Comparison of ENCODE assay signal across 8 cellular contexts in genomic region chr16:30377812-30378235, GRCh38. TPM values are rescaled to one million over a fixed set of nuclear protein-coding genes. Genes with fewer than 3 reads are reported as not detected.
DNase-seq lines count a peak whose midpoint lies in the region; ATAC-seq, FAIRE-seq and TF ChIP-seq lines count a peak whose summit lies in the region.

No MANE protein-coding gene starts in this region.

- TF ChIP-seq RAD21 in GM12878 (IDR thresholded peaks at IDR 0.05; ENCODE audit: insufficient read depth, low read depth, low read length): no peak

- CTCF ChIA-PET in GM12878 (lab: Yijun Ruan, JAX): interaction anchor here (0.8 to 1.6 kb wide), 3 partner anchors 18 to 220 kb away, joined by 3 read pairs; no protein-coding TSS in a partner anchor

- POLR2A ChIA-PET in GM12878 (lab: Charles Lee): interaction anchor here (0.5 to 1.5 kb wide), 6 partner anchors 9 to 286 kb away, joined by 3 to 4 read pairs (median 3); partner anchors contain the start of genes PRR14 and TBX6

- TF ChIP-seq EP300 in GM12878 (IDR thresholded peaks at IDR 0.05; ENCODE audit: borderline replicate concordance in 1 of 2, control insufficient read depth in 1 of 2, low read depth in 2 of 2, low read length in 2 of 2) (0 out of 4 replicates have a peak, but pooled peaks of 1 of the 2 experiments have one; percentile 5), sigmoid colon (IDR thresholded peaks at IDR 0.05) (peak in 1 of 4 donors; percentile 36)

- FAIRE-seq in GM12892 (lab: Jason Lieb, UNC) (no peak), GM12878 (lab: Jason Lieb, UNC) (peak; percentile 83)

- H3K27me3 ChIP-seq in GM12878 (replicated peaks in 1 of 2; ENCODE audit: control insufficient read depth in 2 of 2, insufficient read depth in 2 of 2, low read length in 1 of 2) (no peaks in the 10 kb centered on the region), iPS DF 6.9 (ENCODE audit: control insufficient read depth, insufficient read depth, low read length) (no peaks in the 10 kb centered on the region), sigmoid colon (no peaks in the 10 kb centered on the region)

- SMC1A ChIA-PET in GM12878 (lab: Charles Lee; ENCODE audit: uncharacterized antibody, unreplicated experiment): interaction anchor here (0.6 to 1.3 kb wide), 2 partner anchors 24 to 52 kb away, joined by 3 read pairs; partner anchors contain the start of gene DCTPP1

- no peaks in the 10 kb centered on the region for H3K9me3 ChIP-seq in GM12878 (replicated peaks; ENCODE audit: control insufficient read depth, insufficient read depth, low read length)
- H3K9me3 ChIP-seq in iPS DF 6.9 (ENCODE audit: control insufficient read depth, insufficient read depth, low read length): no peaks in the 10 kb centered on the region
- no peaks in the 10 kb centered on the region for H3K9me3 ChIP-seq in sigmoid colon

- peak overlapping the region; percentile 92 for H3K4me2 ChIP-seq in GM12878 (ENCODE audit: control insufficient read depth, insufficient read depth)

- H2AFZ ChIP-seq in GM12878 (ENCODE audit: control insufficient read depth, low read depth, low read length): peak overlapping the region; percentile 62

- H3K36me3 ChIP-seq in GM12878 (ENCODE audit: control insufficient read depth in 2 of 2, insufficient read depth in 2 of 2, low read length in 1 of 2) (peaks cover 0 to 4% of the 10 kb centered on the region in 2 experiments; a peak in 2 of 4 replicates), iPS DF 6.9 (ENCODE audit: control insufficient read depth, insufficient read depth, low read length) (no peaks in the 10 kb centered on the region), sigmoid colon (no peaks in the 10 kb centered on the region)

- in situ Hi-C loops in GM12878 (cut with MboI): no loop called here

- DNase-seq in GM12892 (ENCODE audit: insufficient read length) (peak; percentile 80), NCI-H1694 treated with DMSO at 0.1 percent for 48 hours (lab: John Stamatoyannopoulos, UW) (peak; percentile 73), T1000 (lab: John Stamatoyannopoulos, UW) (peak; percentile 76), GM12878 (ENCODE audit: low read depth, low spot score) (peak; percentile 55), iPS DF 6.9 (ENCODE audit: low read depth, low spot score) (no peak), sigmoid colon (peak; percentile 98), DMS 273 (lab: John Stamatoyannopoulos, UW; ENCODE audit: unreplicated experiment) (no peak)

- no TSS peak for BruUV-seq in GM12878 (replicated peaks; lab: Mats Ljungman, UMichigan)

- H3K27ac ChIP-seq in GM12878 (ENCODE audit: control insufficient read depth, insufficient read depth): peak overlapping the region; percentile 97
- H3K27ac ChIP-seq in iPS DF 6.9 (ENCODE audit: low read length): no peak overlapping the region
- H3K27ac ChIP-seq in sigmoid colon: peak overlapping the region; percentile 96 to 100 (median 98)

- no peaks in the 10 kb centered on the region for H4K20me1 ChIP-seq in GM12878 (ENCODE audit: control insufficient read depth, insufficient read depth)

- 1% methylated on average over 36 of the region's 39 CpGs for WGBS in GM12878 (ENCODE audit: insufficient coverage, insufficient replicate concordance, low lambda C conversion rate, missing lambda C conversion rate)
- no CpG with 5 or more reads among the region's 39 CpGs for WGBS in iPS DF 6.9 (ENCODE audit: insufficient coverage, insufficient read length)
- 0% methylated on average over 39 of the region's 39 CpGs for WGBS in sigmoid colon, 2 donors

- ATAC-seq in HG02852 (IDR thresholded peaks at IDR 0.05; ENCODE audit: unreplicated experiment): peak; percentile 41
- ATAC-seq in GM12878: peak; percentile 60

- RAD21 ChIA-PET in GM12878 (lab: Charles Lee; ENCODE audit: unreplicated experiment): interaction anchor here (1.1 to 1.6 kb wide), 3 partner anchors 32 to 52 kb away, joined by 3 read pairs; partner anchors contain the start of gene DCTPP1

- peaks cover 25% of the 10 kb centered on the region for H3K4me1 ChIP-seq in GM12878 (ENCODE audit: control insufficient read depth, insufficient read depth, low read length)
- no peaks in the 10 kb centered on the region for H3K4me1 ChIP-seq in iPS DF 6.9 (ENCODE audit: control insufficient read depth, insufficient read depth, low read length)
- peaks cover 0 to 23% (median 20%) of the 10 kb centered on the region in 4 donors for H3K4me1 ChIP-seq in sigmoid colon

- H3K9ac ChIP-seq in GM12878 (ENCODE audit: control insufficient read depth, insufficient read depth, low read length): peak overlapping the region; percentile 85

- TF ChIP-seq CTCF in GM12878 (IDR thresholded peaks at IDR 0.05 in 2 of 3, conservative IDR thresholded peaks at IDR 0.05 in 1 of 3; ENCODE audit: control insufficient read depth in 2 of 3, extremely low read depth in 1 of 3, insufficient read depth in 1 of 3, low read depth in 3 of 3, low read length in 3 of 3): no peak
- TF ChIP-seq CTCF in sigmoid colon (IDR thresholded peaks at IDR 0.05): no peak

- H3K79me2 ChIP-seq in GM12878 (ENCODE audit: control insufficient read depth, insufficient read depth, low read length): peaks cover 27% of the 10 kb centered on the region

- H3K4me3 ChIP-seq in GM12878 (peak overlapping the region; percentile 80), iPS DF 6.9 (ENCODE audit: low read length) (peak overlapping the region; percentile 22; the same call in 1 of the 2 replicates), sigmoid colon (peak overlapping the region; percentile 37 to 80 (median 73))

- TF ChIP-seq POLR2A in GM12892 (IDR thresholded peaks at IDR 0.05; ENCODE audit: low read depth, low read length) (peak; percentile 64; the same call in 1 of the 2 replicates), GM12878 (IDR thresholded peaks at IDR 0.05; ENCODE audit: low read depth, low read length) (peak; percentile 52), sigmoid colon (IDR thresholded peaks at IDR 0.05) (peak; percentile 65 to 82)

- intact Hi-C loops in GM12878 (cut with micrococcal nuclease; ENCODE audit: unreplicated experiment) (no loop called here), sigmoid colon (cut with DNase I) (loop anchor here (2.0 to 10.0 kb wide), 2 partner anchors 17 to 283 kb away; partner anchors contain the start of genes TBX6, YPEL3 and ZNF48)

RNA-seq across cellular contexts. Expression of gene MYL11, which starts 3.2 kb away (rescaled TPM):
- not detected for polyA plus RNA-seq in GM12892 (2012; ENCODE audit: missing spikeins)
- total RNA-seq in GM12878 (2013; cell fraction: nucleolus; rRNA removed): not detected in 2 replicates
- total RNA-seq in GM12878 (2014; rRNA removed) (not detected in 2 replicates), GM12878 (2014; rRNA removed; fragmentation: Illumina TruSeq; extraction: Trizol) (not detected in 2 replicates), GM12878 (2021) (not detected in 2 replicates), sigmoid colon (not detected)
- not detected for polyA plus RNA-seq in GM12878 (2011; ENCODE audit: low read depth)
- polyA plus RNA-seq in GM12878 (2011; rRNA removed) (0.61 TPM in 1 of 2 replicates, not detected in the other), GM12878 (2014; fragmentation: Illumina TruSeq; extraction: Trizol) (1.2 TPM in 1 of 2 replicates, not detected in the other), GM12878 (2014; fragmentation: Nextera tagmentation; extraction: Ambion mirVana) (under 1 TPM in 1 of 2 experiments, not detected in 1; 0.79 TPM), GM12878 (2014; rRNA removed) (0.19 and 2.5 TPM in 2 replicates), GM12878 (2016; fragmentation: Nextera tagmentation; extraction: Ambion mirVana) (under 1 TPM in 1 of 2 experiments, not detected in 1; 0.33 TPM), sigmoid colon (not detected)
- polyA plus RNA-seq in GM12878 (2011; cell fraction: cytosol; rRNA removed): 0.50 TPM in 1 of 2 replicates, not detected in the other
- not detected in 2 replicates for polyA plus RNA-seq in GM12878 (2011; cell fraction: nucleus; rRNA removed)
- polyA plus RNA-seq in GM12878 (2012): 0.96 TPM in 1 of 2 replicates, not detected in the other
- polyA minus RNA-seq in GM12878 (2011; rRNA and poly(A)+ RNA removed): not detected in 2 replicates
- polyA minus RNA-seq in GM12878 (2011; cell fraction: cytosol; rRNA and poly(A)+ RNA removed): not detected in 2 replicates
- polyA minus RNA-seq in GM12878 (2011; cell fraction: nucleus; rRNA and poly(A)+ RNA removed): not detected in 2 replicates

RNA-seq across cellular contexts. Expression of gene SEPTIN1, which starts 4.5 kb away (rescaled TPM):
- 70.7 TPM for polyA plus RNA-seq in GM12892 (2012; ENCODE audit: missing spikeins)
- total RNA-seq in GM12878 (2013; cell fraction: nucleolus; rRNA removed): 58.7 and 62.2 TPM in 2 replicates
- total RNA-seq in GM12878 (2014; rRNA removed) (85.4 and 89.7 TPM in 2 replicates), GM12878 (2014; rRNA removed; fragmentation: Illumina TruSeq; extraction: Trizol) (47.7 and 52.6 TPM in 2 replicates), GM12878 (2021) (124 and 125 TPM in 2 replicates), sigmoid colon (1 to 10 TPM in 3 of 4 donors, under 1 TPM in 1; 0.82 to 5.8 (median 1.9) TPM)
- polyA plus RNA-seq in GM12878 (2011; ENCODE audit: low read depth): 39.5 TPM
- polyA plus RNA-seq in GM12878 (2011; rRNA removed) (42.5 and 62.5 TPM in 2 replicates), GM12878 (2014; fragmentation: Illumina TruSeq; extraction: Trizol) (85.0 and 130 TPM in 2 replicates), GM12878 (2014; fragmentation: Nextera tagmentation; extraction: Ambion mirVana) (10 to 100 TPM in 1 of 2 experiments, 1 to 10 TPM in 1; 2.8 to 16.0 TPM), GM12878 (2014; rRNA removed) (98.4 and 124 TPM in 2 replicates), GM12878 (2016; fragmentation: Nextera tagmentation; extraction: Ambion mirVana) (100 to 1,000 TPM; 147 to 153 TPM), sigmoid colon (10 to 100 TPM in 1 of 3 donors, 1 to 10 TPM in 2; 1.2 to 46.6 (median 2.4) TPM)
- polyA plus RNA-seq in GM12878 (2011; cell fraction: cytosol; rRNA removed): 104 and 113 TPM in 2 replicates
- polyA plus RNA-seq in GM12878 (2011; cell fraction: nucleus; rRNA removed): 234 and 279 TPM in 2 replicates
- polyA plus RNA-seq in GM12878 (2012): 90.6 and 97.1 TPM in 2 replicates
- 45.6 and 80.6 TPM in 2 replicates for polyA minus RNA-seq in GM12878 (2011; rRNA and poly(A)+ RNA removed)
- 16.0 and 19.1 TPM in 2 replicates for polyA minus RNA-seq in GM12878 (2011; cell fraction: cytosol; rRNA and poly(A)+ RNA removed)
- 27.7 and 42.4 TPM in 2 replicates for polyA minus RNA-seq in GM12878 (2011; cell fraction: nucleus; rRNA and poly(A)+ RNA removed)

RNA-seq across cellular contexts. Expression of gene TBC1D10B, which starts 7.5 kb away (rescaled TPM):
- polyA plus RNA-seq in GM12892 (2012; ENCODE audit: missing spikeins): 12.4 TPM
- 28.6 and 35.9 TPM in 2 replicates for total RNA-seq in GM12878 (2013; cell fraction: nucleolus; rRNA removed)
- 19.5 and 25.5 TPM in 2 replicates for total RNA-seq in GM12878 (2014; rRNA removed)
- 11.5 TPM in 2 replicates for total RNA-seq in GM12878 (2014; rRNA removed; fragmentation: Illumina TruSeq; extraction: Trizol)
- total RNA-seq in GM12878 (2021): 44.0 and 51.2 TPM in 2 replicates
- polyA plus RNA-seq in GM12878 (2011; ENCODE audit: low read depth): 10.4 TPM
- 6.4 and 11.4 TPM in 2 replicates for polyA plus RNA-seq in GM12878 (2011; rRNA removed)
- 26.7 and 26.8 TPM in 2 replicates for polyA plus RNA-seq in GM12878 (2011; cell fraction: cytosol; rRNA removed)
- 32.0 and 43.5 TPM in 2 replicates for polyA plus RNA-seq in GM12878 (2011; cell fraction: nucleus; rRNA removed)
- polyA plus RNA-seq in GM12878 (2012): 22.9 and 23.4 TPM in 2 replicates
- 15.7 and 19.0 TPM in 2 replicates for polyA plus RNA-seq in GM12878 (2014; fragmentation: Illumina TruSeq; extraction: Trizol)
- polyA plus RNA-seq in GM12878 (2014; fragmentation: Nextera tagmentation; extraction: Ambion mirVana): 1 to 10 TPM; 2.2 to 4.4 TPM
- 26.2 and 30.7 TPM in 2 replicates for polyA plus RNA-seq in GM12878 (2014; rRNA removed)
- 10 to 100 TPM in 1 of 2 experiments, 1 to 10 TPM in 1; 6.9 to 11.6 TPM for polyA plus RNA-seq in GM12878 (2016; fragmentation: Nextera tagmentation; extraction: Ambion mirVana)
- polyA minus RNA-seq in GM12878 (2011; rRNA and poly(A)+ RNA removed): 18.4 and 31.1 TPM in 2 replicates
- polyA minus RNA-seq in GM12878 (2011; cell fraction: cytosol; rRNA and poly(A)+ RNA removed): 17.8 and 19.3 TPM in 2 replicates
- polyA minus RNA-seq in GM12878 (2011; cell fraction: nucleus; rRNA and poly(A)+ RNA removed): 7.6 and 18.6 TPM in 2 replicates
- total RNA-seq in sigmoid colon: 10 to 100 TPM; 14.5 to 25.2 (median 19.2) TPM
- 10 to 100 TPM; 24.6 to 38.3 (median 25.0) TPM for polyA plus RNA-seq in sigmoid colon

RNA-seq across cellular contexts. Expression of gene ZNF48, which starts 17.4 kb away (rescaled TPM):
- 3.1 TPM for polyA plus RNA-seq in GM12892 (2012; ENCODE audit: missing spikeins)
- 11.9 and 12.6 TPM in 2 replicates for total RNA-seq in GM12878 (2013; cell fraction: nucleolus; rRNA removed)
- total RNA-seq in GM12878 (2014; rRNA removed) (10.5 and 10.6 TPM in 2 replicates), GM12878 (2014; rRNA removed; fragmentation: Illumina TruSeq; extraction: Trizol) (6.4 and 6.6 TPM in 2 replicates), GM12878 (2021) (11.1 and 12.0 TPM in 2 replicates), sigmoid colon (10 to 100 TPM in 3 of 4 donors, 1 to 10 TPM in 1; 8.1 to 12.8 (median 11.4) TPM)
- polyA plus RNA-seq in GM12878 (2011; ENCODE audit: low read depth): 2.0 TPM
- polyA plus RNA-seq in GM12878 (2011; rRNA removed) (3.2 and 4.0 TPM in 2 replicates), GM12878 (2014; fragmentation: Illumina TruSeq; extraction: Trizol) (1.3 and 4.5 TPM in 2 replicates), GM12878 (2014; fragmentation: Nextera tagmentation; extraction: Ambion mirVana) (1 to 10 TPM in 1 of 2 experiments, under 1 TPM in 1; 0.14 to 1.0 TPM), GM12878 (2014; rRNA removed) (7.0 and 8.6 TPM in 2 replicates), GM12878 (2016; fragmentation: Nextera tagmentation; extraction: Ambion mirVana) (1 to 10 TPM in 1 of 2 experiments, under 1 TPM in 1; 0.88 to 1.2 TPM), sigmoid colon (1 to 10 TPM; 2.4 to 5.9 (median 2.8) TPM)
- polyA plus RNA-seq in GM12878 (2011; cell fraction: cytosol; rRNA removed): 5.7 and 5.9 TPM in 2 replicates
- polyA plus RNA-seq in GM12878 (2011; cell fraction: nucleus; rRNA removed): 7.3 and 8.5 TPM in 2 replicates
- polyA plus RNA-seq in GM12878 (2012): 3.8 and 4.6 TPM in 2 replicates
- 5.3 and 8.5 TPM in 2 replicates for polyA minus RNA-seq in GM12878 (2011; rRNA and poly(A)+ RNA removed)
- 2.8 and 3.8 TPM in 2 replicates for polyA minus RNA-seq in GM12878 (2011; cell fraction: cytosol; rRNA and poly(A)+ RNA removed)
- polyA minus RNA-seq in GM12878 (2011; cell fraction: nucleus; rRNA and poly(A)+ RNA removed): 4.7 and 6.3 TPM in 2 replicates

RNA-seq across cellular contexts. Expression of gene CD2BP2, which starts 22.7 kb away (rescaled TPM):
- polyA plus RNA-seq in GM12892 (2012; ENCODE audit: missing spikeins): 28.0 TPM
- total RNA-seq in GM12878 (2013; cell fraction: nucleolus; rRNA removed): 26.2 and 26.6 TPM in 2 replicates
- 25.1 and 27.9 TPM in 2 replicates for total RNA-seq in GM12878 (2014; rRNA removed)
- 26.5 and 29.3 TPM in 2 replicates for total RNA-seq in GM12878 (2014; rRNA removed; fragmentation: Illumina TruSeq; extraction: Trizol)
- 47.9 and 52.8 TPM in 2 replicates for total RNA-seq in GM12878 (2021)
- polyA plus RNA-seq in GM12878 (2011; ENCODE audit: low read depth): 12.0 TPM
- polyA plus RNA-seq in GM12878 (2011; rRNA removed): 36.7 and 46.6 TPM in 2 replicates
- 35.0 and 46.2 TPM in 2 replicates for polyA plus RNA-seq in GM12878 (2011; cell fraction: cytosol; rRNA removed)
- polyA plus RNA-seq in GM12878 (2011; cell fraction: nucleus; rRNA removed): 87.1 and 99.3 TPM in 2 replicates
- 27.1 and 34.5 TPM in 2 replicates for polyA plus RNA-seq in GM12878 (2012)
- polyA plus RNA-seq in GM12878 (2014; fragmentation: Illumina TruSeq; extraction: Trizol): 26.8 and 33.3 TPM in 2 replicates
- polyA plus RNA-seq in GM12878 (2014; fragmentation: Nextera tagmentation; extraction: Ambion mirVana): 1 to 10 TPM; 3.3 to 5.5 TPM
- 34.3 and 35.8 TPM in 2 replicates for polyA plus RNA-seq in GM12878 (2014; rRNA removed)
- polyA plus RNA-seq in GM12878 (2016; fragmentation: Nextera tagmentation; extraction: Ambion mirVana): 10 to 100 TPM; 44.5 to 46.0 TPM
- 12.2 and 21.0 TPM in 2 replicates for polyA minus RNA-seq in GM12878 (2011; rRNA and poly(A)+ RNA removed)
- polyA minus RNA-seq in GM12878 (2011; cell fraction: cytosol; rRNA and poly(A)+ RNA removed): 6.5 and 8.0 TPM in 2 replicates
- 13.1 and 20.2 TPM in 2 replicates for polyA minus RNA-seq in GM12878 (2011; cell fraction: nucleus; rRNA and poly(A)+ RNA removed)
- total RNA-seq in sigmoid colon: 10 to 100 TPM; 29.9 to 57.3 (median 43.0) TPM
- polyA plus RNA-seq in sigmoid colon: 10 to 100 TPM; 45.0 to 51.8 (median 48.0) TPM

Comparison
In these comparisons a context has a peak if more than half of its experiments do, and no peak if none do; other contexts are left out.
1. DNase-seq: peak in GM12892 (single experiment), NCI-H1694 treated with DMSO at 0.1 percent for 48 hours (single experiment), T1000 (single experiment), GM12878 (single experiment) and sigmoid colon (single experiment); none in iPS DF 6.9 (single experiment) and DMS 273 (single experiment).
2. H3K4me3 ChIP-seq: peak in every context shown above with its lines; median percentile 80 in GM12878; 73 in sigmoid colon; 22 in iPS DF 6.9.
3. RNA of gene SEPTIN1, which starts 4.5 kb away (total RNA-seq): 47.7 to 125 TPM in GM12878; 0.82 to 5.8 TPM in sigmoid colon; every median in the first group is over 4 times any median in the second.
4. Peak in every context shown above with its lines, with median percentiles within 50 percentile points of each other: POLR2A ChIP-seq.